In the genomic region with DNA sequence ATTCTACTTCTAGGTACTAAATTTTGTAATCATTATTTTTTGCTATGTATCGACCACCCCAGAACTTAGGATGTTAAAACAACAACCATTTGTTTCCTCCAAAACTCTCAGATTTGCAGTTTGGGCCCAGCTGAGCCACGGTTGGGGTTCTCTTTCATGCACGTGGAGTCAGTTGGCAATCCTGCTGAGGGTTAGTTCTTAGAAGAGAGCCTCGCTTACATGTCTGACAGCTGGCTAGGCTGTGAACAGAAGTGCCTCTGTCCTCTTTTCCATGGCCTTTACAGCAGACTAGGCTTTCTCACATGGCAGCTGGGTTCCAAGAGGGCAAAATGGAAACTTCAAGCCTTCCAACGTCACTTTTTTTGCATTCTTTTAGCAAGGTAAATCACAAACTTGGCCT, we compare ENCODE assay signal across 37 cellular contexts. TPM values are rescaled to one million over a fixed set of nuclear protein-coding genes. Genes with fewer than 3 reads are reported as not detected.
"Had no signal": no experiment of that assay in that cellular context is flagged by ENCODE, and none has a peak within 500 bp of the region (broad histone marks: within the 10 kb centered on the region; RNA-seq: fewer than 3 reads in every experiment).

No MANE protein-coding gene starts in this region.

- H3K27me3 ChIP-seq: adrenal gland, body of pancreas, brain microvascular endothelial cell, breast epithelium had no signal

- H3K4me1 ChIP-seq: adrenal gland, body of pancreas, breast epithelium had no signal

- H3K4me3 Mint-ChIP-seq: activated B cell treated with CpG ODN at 0.5 μM for 24 hours; activated CD4-positive, alpha-beta memory T cell treated with anti-CD3 and anti-CD28 coated beads for 36 hours; activated CD4-positive, alpha-beta T cell treated with anti-CD3 and anti-CD28 coated beads, Interleukin-2, amount 10 ng/mL, durations not matched to agents 24 days and 14 days; activated CD8-positive, alpha-beta T cell treated with anti-CD3 and anti-CD28 coated beads for 36 hours; activated naive CD4-positive, alpha-beta T cell treated with anti-CD3 and anti-CD28 coated beads for 36 hours; activated naive CD8-positive, alpha-beta T cell treated with anti-CD3 and anti-CD28 coated beads for 36 hours; activated T-cell treated with anti-CD3 and anti-CD28 coated beads, Interleukin-2, amount 50 U/mL, for 4 hours; activated T-cell treated with anti-CD3 and anti-CD28 coated beads, Interleukin-2, amount 50 U/mL, for 72 hours; activated T-helper 1 cell treated with anti-CD3 and anti-CD28 coated beads, Interleukin-12 subunit alpha, Interleukin-12 subunit beta, Interleukin-2, Interleukin-4 antibody, amounts not matched to agents 30 ng/mL and 10 ng/mL and 1 ng/mL, durations not matched to agents 14 hours and 24 hours and 36 hours; activated T-helper 17 cell treated with anti-CD3 and anti-CD28 coated beads, Interleukin-2, amount 50 U/mL, for 72 hours; T-helper 1 cell treated with Interleukin-12 subunit alpha and Interleukin-12 subunit beta and Interleukin-4 antibody, amounts not matched to agents 30 μg/mL and 1 μg/mL, for 36 hours; T-helper 2 cell treated with Interferon-gamma antibody and Interleukin-4, amounts not matched to agents 5 μg/mL and 100 μg/mL, for 36 hours had no signal

- ATAC-seq: activated CD8-positive, alpha-beta T cell treated with anti-CD3 and anti-CD28 coated beads for 36 hours; activated naive CD4-positive, alpha-beta T cell treated with anti-CD3 and anti-CD28 coated beads, Interleukin-2, amount 50 U/mL, for 72 hours; activated T-cell treated with anti-CD3 and anti-CD28 coated beads, Interleukin-2, amount 50 U/mL, for 4 hours; activated T-cell treated with anti-CD3 and anti-CD28 coated beads, Interleukin-2, amount 50 U/mL, for 72 hours; activated T-helper 17 cell treated with anti-CD3 and anti-CD28 coated beads, Interleukin-2, amount 50 U/mL, for 72 hours; body of pancreas had no signal

- H3K36me3 Mint-ChIP-seq: activated CD4-positive, alpha-beta memory T cell treated with anti-CD3 and anti-CD28 coated beads for 36 hours; activated naive CD4-positive, alpha-beta T cell treated with anti-CD3 and anti-CD28 coated beads, Interleukin-2, amount 50 U/mL, for 72 hours; activated naive CD8-positive, alpha-beta T cell treated with anti-CD3 and anti-CD28 coated beads for 36 hours had no signal

- H3K27ac Mint-ChIP-seq: activated B cell treated with CpG ODN at 0.5 μM for 24 hours; activated CD4-positive, alpha-beta memory T cell treated with anti-CD3 and anti-CD28 coated beads for 36 hours; activated CD4-positive, alpha-beta T cell treated with anti-CD3 and anti-CD28 coated beads, Interleukin-2, amount 10 ng/mL, durations not matched to agents 24 days and 14 days; activated CD8-positive, alpha-beta T cell treated with anti-CD3 and anti-CD28 coated beads for 36 hours; activated naive CD4-positive, alpha-beta T cell treated with anti-CD3 and anti-CD28 coated beads for 36 hours; activated naive CD4-positive, alpha-beta T cell treated with anti-CD3 and anti-CD28 coated beads, Interleukin-2, amount 50 U/mL, for 72 hours; activated naive CD8-positive, alpha-beta T cell treated with anti-CD3 and anti-CD28 coated beads for 36 hours; activated T-cell treated with anti-CD3 and anti-CD28 coated beads, Interleukin-2, amount 50 U/mL, for 72 hours; activated T-helper 1 cell treated with anti-CD3 and anti-CD28 coated beads, Interleukin-12 subunit alpha, Interleukin-12 subunit beta, Interleukin-2, Interleukin-4 antibody, amounts not matched to agents 30 ng/mL and 10 ng/mL and 1 ng/mL, durations not matched to agents 14 hours and 24 hours and 36 hours; activated T-helper 17 cell treated with anti-CD3 and anti-CD28 coated beads, Interleukin-2, amount 50 U/mL, for 72 hours; T-helper 1 cell treated with Interleukin-12 subunit alpha and Interleukin-12 subunit beta and Interleukin-4 antibody, amounts not matched to agents 30 μg/mL and 1 μg/mL, for 36 hours; T-helper 2 cell treated with Interferon-gamma antibody and Interleukin-4, amounts not matched to agents 5 μg/mL and 100 μg/mL, for 36 hours had no signal

- H3K4me3 ChIP-seq: adrenal gland, body of pancreas, breast epithelium had no signal

- H3K27ac ChIP-seq: adrenal gland, body of pancreas, brain microvascular endothelial cell, VCaP had no signal

- DNase-seq: activated B cell treated with CpG ODN at 0.5 μM for 24 hours; activated CD4-positive, alpha-beta memory T cell treated with anti-CD3 and anti-CD28 coated beads for 36 hours; activated CD4-positive, alpha-beta T cell treated with anti-CD3 and anti-CD28 coated beads for 4 hours; activated CD4-positive, alpha-beta T cell treated with anti-CD3 and anti-CD28 coated beads, Interleukin-2, amount 10 ng/mL, durations not matched to agents 24 days and 14 days; activated CD4-positive, alpha-beta T cell treated with anti-CD3 and anti-CD28 coated beads, Interleukin-2, amount 50 U/mL, for 1 hour; activated CD4-positive, alpha-beta T cell treated with anti-CD3 and anti-CD28 coated beads, Interleukin-2, amount 50 U/mL, for 4 hours; activated CD4-positive, CD25-positive, alpha-beta regulatory T cell treated with anti-CD3 and anti-CD28 coated beads, Interleukin-2, amount 50 U/mL, for 72 hours; activated CD8-positive, alpha-beta memory T cell treated with anti-CD3 and anti-CD28 coated beads, Interleukin-2, amount 50 U/mL, for 4 hours; activated CD8-positive, alpha-beta T cell treated with anti-CD3 and anti-CD28 coated beads for 36 hours; activated effector memory CD4-positive, alpha-beta T cell treated with anti-CD3 and anti-CD28 coated beads, Interleukin-2, amount 50 U/mL, for 16 hours; activated gamma-delta T cell treated with Interleukin-2 at 50 U/mL for 16 hours; activated naive CD4-positive, alpha-beta T cell; activated naive CD4-positive, alpha-beta T cell treated with anti-CD3 and anti-CD28 coated beads for 36 hours; activated naive CD4-positive, alpha-beta T cell treated with anti-CD3 and anti-CD28 coated beads, Interleukin-2, amount 50 U/mL, for 16 hours; activated naive CD8-positive, alpha-beta T cell treated with anti-CD3 and anti-CD28 coated beads for 36 hours; activated T-cell treated with anti-CD3 and anti-CD28 coated beads for 4 hours; activated T-cell treated with anti-CD3 and anti-CD28 coated beads, Interleukin-2, amount 50 U/mL, for 1 hour; activated T-cell treated with anti-CD3 and anti-CD28 coated beads, Interleukin-2, amount 50 U/mL, for 4 hours; activated T-cell treated with anti-CD3 and anti-CD28 coated beads, Interleukin-2, amount 50 U/mL, for 72 hours; adrenal gland; amniotic stem cell; aorta; body of pancreas; brain microvascular endothelial cell; central memory CD4-positive, alpha-beta T cell; T-helper 1 cell; T-helper 2 cell; T-helper 9 cell had no signal

- H3K9me3 Mint-ChIP-seq: activated B cell treated with CpG ODN at 0.5 μM for 24 hours; activated CD4-positive, alpha-beta memory T cell treated with anti-CD3 and anti-CD28 coated beads for 36 hours; activated CD4-positive, alpha-beta T cell treated with anti-CD3 and anti-CD28 coated beads, Interleukin-2, amount 10 ng/mL, durations not matched to agents 24 days and 14 days; activated CD8-positive, alpha-beta T cell treated with anti-CD3 and anti-CD28 coated beads for 36 hours; activated T-helper 1 cell treated with anti-CD3 and anti-CD28 coated beads, Interleukin-12 subunit alpha, Interleukin-12 subunit beta, Interleukin-2, Interleukin-4 antibody, amounts not matched to agents 30 ng/mL and 10 ng/mL and 1 ng/mL, durations not matched to agents 14 hours and 24 hours and 36 hours; T-helper 2 cell treated with Interferon-gamma antibody and Interleukin-4, amounts not matched to agents 5 μg/mL and 100 μg/mL, for 36 hours had no signal

- H3K27me3 Mint-ChIP-seq: activated B cell treated with CpG ODN at 0.5 μM for 24 hours; activated CD4-positive, alpha-beta memory T cell treated with anti-CD3 and anti-CD28 coated beads for 36 hours; activated CD4-positive, alpha-beta T cell treated with anti-CD3 and anti-CD28 coated beads, Interleukin-2, amount 10 ng/mL, durations not matched to agents 24 days and 14 days; activated CD8-positive, alpha-beta T cell treated with anti-CD3 and anti-CD28 coated beads for 36 hours; activated naive CD8-positive, alpha-beta T cell treated with anti-CD3 and anti-CD28 coated beads for 36 hours; activated T-helper 17 cell treated with anti-CD3 and anti-CD28 coated beads, Interleukin-2, amount 50 U/mL, for 72 hours had no signal

- H3K9me3 ChIP-seq: adrenal gland, body of pancreas, breast epithelium had no signal

- H3K36me3 ChIP-seq: adrenal gland, brain microvascular endothelial cell, breast epithelium had no signal

- H3K4me1 Mint-ChIP-seq: activated B cell treated with CpG ODN at 0.5 μM for 24 hours; activated CD4-positive, alpha-beta T cell treated with anti-CD3 and anti-CD28 coated beads, Interleukin-2, amount 10 ng/mL, durations not matched to agents 24 days and 14 days; activated naive CD8-positive, alpha-beta T cell treated with anti-CD3 and anti-CD28 coated beads for 36 hours; activated T-helper 17 cell treated with anti-CD3 and anti-CD28 coated beads, Interleukin-2, amount 50 U/mL, for 72 hours had no signal

RNA-seq across cellular contexts. Expression of a gene that starts 9.3 kb away (rescaled TPM):
- total RNA-seq: activated CD4-positive, alpha-beta T cell treated with anti-CD3 and anti-CD28 coated beads, Interleukin-2, amount 10 ng/mL, durations not matched to agents 24 days and 14 days; activated T-cell treated with anti-CD3 and anti-CD28 coated beads, Interleukin-2, amount 50 U/mL, for 72 hours; activated T-helper 17 cell treated with anti-CD3 and anti-CD28 coated beads, Interleukin-2, amount 50 U/mL, for 72 hours; astrocyte; body of pancreas; breast epithelium; cerebellum had no signal
- polyA plus RNA-seq: adrenal gland, aorta had no signal
